1 cellular context compared by ENCODE assay signal in genomic region chr3:42068303-42069088, GRCh38.
TF ChIP-seq lines count a peak whose summit lies in the region.

No MANE protein-coding gene starts in this region.

TF ChIP-seq in K562, 482 proteins besides CTCF, POLR2A, EP300 and RAD21 (continued from another document):
- no peak for TF ChIP-seq MBD1 (CRISPR knock-in tag; IDR thresholded peaks at IDR 0.05)
- no peak for TF ChIP-seq ZNF707 (CRISPR knock-in tag; conservative IDR thresholded peaks at IDR 0.05)
